Comparison of ENCODE assay signal across 17 cellular contexts in genomic region chr13:111912453-111912866, GRCh38.
DNase-seq lines count a peak whose midpoint lies in the region; ATAC-seq and TF ChIP-seq lines count a peak whose summit lies in the region.
"Had no signal": no experiment of that assay in that cellular context is flagged by ENCODE, and none has a peak within 500 bp of the region (broad histone marks: within the 10 kb centered on the region; RNA-seq: fewer than 3 reads in every experiment).

No MANE protein-coding gene starts in this region.

- H3K27ac Mint-ChIP-seq in endodermal cell: no peak overlapping the region
- no peak overlapping the region for H3K27ac Mint-ChIP-seq in osteocyte (ENCODE audit: unreplicated experiment)
- H3K27ac Mint-ChIP-seq: IgD-negative memory B cell had no signal

- TF ChIP-seq CTCF in endodermal cell (conservative IDR thresholded peaks at IDR 0.05) (no peak), osteocyte (IDR thresholded peaks at IDR 0.05) (no peak), omental fat pad (IDR thresholded peaks at IDR 0.05) (no peak), GM20000 (IDR thresholded peaks at IDR 0.05; ENCODE audit: extremely low read depth, missing control alignments) (no peak), gastroesophageal sphincter (IDR thresholded peaks at IDR 0.05) (no peak)

- H3K9me3 Mint-ChIP-seq in endodermal cell (no peaks in the 10 kb centered on the region), osteocyte (ENCODE audit: unreplicated experiment) (peaks cover 4% of the 10 kb centered on the region)

- H3K9me3 ChIP-seq in endodermal cell (ENCODE audit: control insufficient read depth, low read length): no peaks in the 10 kb centered on the region
- no peaks in the 10 kb centered on the region for H3K9me3 ChIP-seq in gastroesophageal sphincter

- 91 to 95% methylated on average over 12 to 16 of the region's 16 CpGs for whole genome bisulfite sequencing in endodermal cell (ENCODE audit: insufficient coverage in 1 of 2, insufficient read length in 1 of 2), 2 experiments
- no CpG with 5 or more reads among the region's 16 CpGs for WGBS in gastroesophageal sphincter (ENCODE audit: low coverage in 1 of 2), 2 donors

- H3K36me3 Mint-ChIP-seq in endodermal cell (ENCODE audit: low read depth): no peaks in the 10 kb centered on the region
- no peaks in the 10 kb centered on the region for H3K36me3 Mint-ChIP-seq in osteocyte (ENCODE audit: unreplicated experiment)
- H3K36me3 Mint-ChIP-seq: IgD-negative memory B cell had no signal

- ATAC-seq in omental fat pad (ENCODE audit: low FRiP score) (no peak), gastroesophageal sphincter (no peak)

- H3K4me1 ChIP-seq in endodermal cell (ENCODE audit: control insufficient read depth, insufficient read depth, low read length): no peaks in the 10 kb centered on the region
- no peaks in the 10 kb centered on the region for H3K4me1 ChIP-seq in gastroesophageal sphincter

- H3K27me3 ChIP-seq in endodermal cell (ENCODE audit: control insufficient read depth, insufficient read depth, low read length, poor library complexity, severe bottlenecking): no peaks in the 10 kb centered on the region
- H3K27me3 ChIP-seq in gastroesophageal sphincter: peaks cover 23% of the 10 kb centered on the region

- H3K27ac ChIP-seq in endodermal cell (ENCODE audit: low read depth, low read length) (no peak overlapping the region), gastroesophageal sphincter (no peak overlapping the region)
- H3K27ac ChIP-seq: C4-2B had no signal

- peak; percentile 49 for DNase-seq in activated effector memory CD4-positive, alpha-beta T cell treated with anti-CD3 and anti-CD28 coated beads, Interleukin-2, amount 50 U/mL, for 16 hours
- no peak for DNase-seq in activated effector memory CD4-positive, alpha-beta T cell treated with Interleukin-2 at 50 U/mL for 16 hours
- DNase-seq in endodermal cell (peak; percentile 14), osteocyte (ENCODE audit: extremely low spot score, unreplicated experiment) (peak; percentile 76), omental fat pad (ENCODE audit: low spot score) (no peak), GM20000 (ENCODE audit: low spot score) (no peak), amygdala (lab: John Stamatoyannopoulos, UW) (no peak)
- DNase-seq: DMS153, MV-4-11, NCI-H1417 treated with DMSO at 0.1 percent for 48 hours, NCI-H2029 treated with DMSO at 0.1 percent for 48 hours, NCI-H510A, NCI-H82, SHP77 treated with DMSO at 0.1 percent for 48 hours had no signal

- H3K4me3 Mint-ChIP-seq in endodermal cell (no peak overlapping the region), osteocyte (ENCODE audit: unreplicated experiment) (no peak overlapping the region)
- H3K4me3 Mint-ChIP-seq: IgD-negative memory B cell had no signal

- H3K4me1 Mint-ChIP-seq in endodermal cell (peaks cover 5% of the 10 kb centered on the region), osteocyte (ENCODE audit: unreplicated experiment) (no peaks in the 10 kb centered on the region)
- H3K4me1 Mint-ChIP-seq: IgD-negative memory B cell had no signal

- H3K9ac ChIP-seq in endodermal cell (ENCODE audit: extremely low read depth, low read length, poor library complexity, severe bottlenecking): no peak overlapping the region

- H3K36me3 ChIP-seq in endodermal cell (ENCODE audit: control insufficient read depth, insufficient read depth, low read length): no peaks in the 10 kb centered on the region
- no peaks in the 10 kb centered on the region for H3K36me3 ChIP-seq in gastroesophageal sphincter

- TF ChIP-seq EP300 in gastroesophageal sphincter (IDR thresholded peaks at IDR 0.05): no peak

- H3K27me3 Mint-ChIP-seq in endodermal cell (ENCODE audit: insufficient read depth) (peaks cover 18% of the 10 kb centered on the region), osteocyte (ENCODE audit: unreplicated experiment) (no peaks in the 10 kb centered on the region)

- H3K4me3 ChIP-seq in endodermal cell (ENCODE audit: low read length): no peak overlapping the region
- H3K4me3 ChIP-seq in gastroesophageal sphincter: no peak overlapping the region

- no peak for TF ChIP-seq POLR2A in gastroesophageal sphincter (IDR thresholded peaks at IDR 0.05)

Comparison
In these comparisons a context has a peak if more than half of its experiments do, and no peak if none do; other contexts are left out.
1. DNase-seq: peak in activated effector memory CD4-positive, alpha-beta T cell treated with anti-CD3 and anti-CD28 coated beads, Interleukin-2, amount 50 U/mL, for 16 hours (single experiment), endodermal cell (single experiment) and osteocyte (single experiment); none in activated effector memory CD4-positive, alpha-beta T cell treated with Interleukin-2 at 50 U/mL for 16 hours (single experiment), omental fat pad (single experiment), GM20000 (single experiment) and amygdala (0 of 56).